In genomic region chr10:57716884-57717283, GRCh38 we compare ENCODE assay signal across 1 cellular context.
TF ChIP-seq lines count a peak whose summit lies in the region.

No MANE protein-coding gene starts in this region.

TF ChIP-seq in GM23338, 12 proteins besides CTCF, POLR2A, EP300 and RAD21 (continued from another document):
- TF ChIP-seq ZNF462 (CRISPR knock-in tag; IDR thresholded peaks at IDR 0.05), result no peak
- no peak for TF ChIP-seq CREB1 (CRISPR knock-in tag; IDR thresholded peaks at IDR 0.05; ENCODE audit: low read depth)
- no peak for TF ChIP-seq POLR2AphosphoS5 (IDR thresholded peaks at IDR 0.05; ENCODE audit: low read depth)
- no peak for TF ChIP-seq ZNF114 (CRISPR knock-in tag; IDR thresholded peaks at IDR 0.05)
- no peak for TF ChIP-seq JUNB (IDR thresholded peaks at IDR 0.05; ENCODE audit: unreplicated experiment)
- TF ChIP-seq REST (IDR thresholded peaks at IDR 0.05; ENCODE audit: unreplicated experiment), result no peak
